Comparison of ENCODE assay signal across 22 cellular contexts in the genomic region with DNA sequence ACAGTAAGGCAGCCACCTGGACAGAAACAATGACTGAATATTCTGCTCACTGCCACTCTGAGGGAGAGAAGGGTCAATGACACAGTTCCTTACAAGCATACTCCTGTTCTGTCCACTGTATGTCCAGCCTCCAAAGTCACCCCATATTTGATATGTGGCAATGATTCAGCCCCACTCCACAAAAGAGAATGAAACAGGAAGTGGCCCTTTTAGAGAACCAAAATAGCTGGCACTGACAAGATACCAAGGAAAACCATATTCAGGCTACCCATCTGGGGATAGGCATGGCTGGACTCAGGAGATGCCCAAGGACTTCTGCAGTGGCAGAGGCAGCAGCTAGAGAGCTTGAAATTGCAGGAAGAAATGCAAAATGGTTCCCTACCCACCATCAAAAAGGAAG. TPM values are rescaled to one million over a fixed set of nuclear protein-coding genes. Genes with fewer than 3 reads are reported as not detected.
DNase-seq lines count a peak whose midpoint lies in the region; ATAC-seq, FAIRE-seq and TF ChIP-seq lines count a peak whose summit lies in the region.
"Had no signal": no experiment of that assay in that cellular context is flagged by ENCODE, and none has a peak within 500 bp of the region (broad histone marks: within the 10 kb centered on the region; RNA-seq: fewer than 3 reads in every experiment).

No MANE protein-coding gene starts in this region.

- CTCF ChIA-PET in K562 (lab: Yijun Ruan, JAX; ENCODE audit: low intra/inter-chr PET ratio): no interaction called here

- H3K9me3 ChIP-seq in CD4-positive, CD25-positive, alpha-beta regulatory T cell (ENCODE audit: control insufficient read depth in 2 of 2, low read length in 2 of 2): no peaks in the 10 kb centered on the region
- H3K9me3 ChIP-seq in K562 (replicated peaks; ENCODE audit: control insufficient read depth, insufficient read depth, low read depth, low read length) (no peaks in the 10 kb centered on the region), ascending aorta (no peaks in the 10 kb centered on the region)
- H3K9me3 ChIP-seq: HAP-1, Peyer's patch had no signal

- DNase-seq in NOMO-1 (lab: John Stamatoyannopoulos, UW; ENCODE audit: unreplicated experiment in 2 of 2): peak; percentile 10 to 60
- DNase-seq in NOMO-1 treated with dmso at 0.1 percent for 144 hours (lab: John Stamatoyannopoulos, UW; ENCODE audit: unreplicated experiment): no peak
- DNase-seq in CD4-positive, CD25-positive, alpha-beta regulatory T cell: no peak
- DNase-seq in NB4 (ENCODE audit: low read depth): peak; percentile 12
- DNase-seq in K562 (ENCODE audit: extremely low read depth in 1 of 4, low spot score in 3 of 4): no peak
- no peak for DNase-seq in ascending aorta (ENCODE audit: low spot score in 2 of 2)
- no peak for DNase-seq in NCI-H774 (lab: John Stamatoyannopoulos, UW)
- DNase-seq in SHP77 (lab: John Stamatoyannopoulos, UW): no peak
- DNase-seq: CD4-positive, alpha-beta memory T cell; EL; MM.1S; NCI-H1436 treated with DMSO at 0.1 percent for 48 hours; NCI-H2081 treated with DMSO at 0.1 percent for 48 hours; NCI-H226; NCI-H526; NK-92 treated with Interleukin-12 subunit alpha and Interleukin-12 subunit beta, amount 100 ng/mL, for 24 hours; Peyer's patch; Right ventricle myocardium superior; SW 1271 had no signal

- H3K9me1 ChIP-seq in K562 (ENCODE audit: control insufficient read depth, insufficient read depth, low read length): no peaks in the 10 kb centered on the region

- H3K36me3 ChIP-seq in CD4-positive, CD25-positive, alpha-beta regulatory T cell (ENCODE audit: control insufficient read depth, insufficient read depth, low read length): no peaks in the 10 kb centered on the region
- H3K36me3 ChIP-seq in K562 (ENCODE audit: control insufficient read depth, insufficient read depth, low read length): peaks cover 36% of the 10 kb centered on the region; the same call in 2 of the 3 replicates
- no peaks in the 10 kb centered on the region for H3K36me3 ChIP-seq in ascending aorta
- H3K36me3 ChIP-seq: Peyer's patch had no signal

- TF ChIP-seq POLR2A in NB4 (IDR thresholded peaks at IDR 0.05; ENCODE audit: extremely low read depth, insufficient read length): no peak
- TF ChIP-seq POLR2A in K562 (conservative IDR thresholded peaks at IDR 0.05): no peak

- H3K9ac ChIP-seq in K562 (ENCODE audit: insufficient read depth in 1 of 2, low read depth in 2 of 2, low read length in 2 of 2): no peak overlapping the region

- intact Hi-C loops in K562 (cut with micrococcal nuclease): no loop called here
- intact Hi-C loops in ascending aorta (cut with DNase I): no loop called here

- TF ChIP-seq EP300 in K562 (IDR thresholded peaks at IDR 0.05; ENCODE audit: low read length): no peak

- H3K4me3 ChIP-seq in CD4-positive, CD25-positive, alpha-beta regulatory T cell (ENCODE audit: low read depth, low read length): no peak overlapping the region
- no peak overlapping the region for H3K4me3 ChIP-seq in NB4 (ENCODE audit: low read depth, low read length)
- no peak overlapping the region for H3K4me3 ChIP-seq in K562
- H3K4me3 ChIP-seq in ascending aorta: no peak overlapping the region
- H3K4me3 ChIP-seq: HAP-1, Peyer's patch had no signal

- no peaks in the 10 kb centered on the region for H3K79me2 ChIP-seq in K562 (ENCODE audit: control insufficient read depth, insufficient read depth, low read length)

- ATAC-seq in CD4-positive, CD25-positive, alpha-beta regulatory T cell (ENCODE audit: low read depth in 2 of 2): no peak
- ATAC-seq in K562: no peak
- ATAC-seq: HepG2 had no signal

- in situ Hi-C loops in K562 (cut with MboI): no loop called here

- no peak overlapping the region for H3K4me3 Mint-ChIP-seq in CD4-positive, CD25-positive, alpha-beta regulatory T cell
- H3K4me3 Mint-ChIP-seq: CD4-positive, alpha-beta memory T cell had no signal

- no peaks in the 10 kb centered on the region for H3K4me1 ChIP-seq in CD4-positive, CD25-positive, alpha-beta regulatory T cell (ENCODE audit: control insufficient read depth, insufficient read depth, low read length, poor library complexity, severe bottlenecking)
- H3K4me1 ChIP-seq in K562 (replicated peaks in 1 of 2; ENCODE audit: control insufficient read depth in 2 of 2, insufficient read depth in 2 of 2, low read length in 2 of 2) (no peaks in the 10 kb centered on the region), ascending aorta (no peaks in the 10 kb centered on the region)
- H3K4me1 ChIP-seq: HAP-1, Peyer's patch had no signal

- POLR2A ChIA-PET in K562 (lab: Yijun Ruan, JAX): interaction anchor here (0.6 to 1.2 kb wide), 2 partner anchors 8 to 12 kb away, joined by 4 read pairs; no protein-coding TSS in a partner anchor

- H3K27me3 ChIP-seq in CD4-positive, CD25-positive, alpha-beta regulatory T cell (ENCODE audit: control insufficient read depth, insufficient read depth, low read length): no peaks in the 10 kb centered on the region
- no peaks in the 10 kb centered on the region for H3K27me3 ChIP-seq in K562 (ENCODE audit: control insufficient read depth in 2 of 2, insufficient read depth in 2 of 2, low read length in 2 of 2)
- no peaks in the 10 kb centered on the region for H3K27me3 ChIP-seq in ascending aorta
- H3K27me3 ChIP-seq: Peyer's patch had no signal

- no peak overlapping the region for H3K4me2 ChIP-seq in K562 (ENCODE audit: insufficient read depth, low read length)

- no peaks in the 10 kb centered on the region for H3K36me3 Mint-ChIP-seq in CD4-positive, CD25-positive, alpha-beta regulatory T cell
- H3K36me3 Mint-ChIP-seq: CD4-positive, alpha-beta memory T cell had no signal

- H4K20me1 ChIP-seq in K562 (replicated peaks; ENCODE audit: control insufficient read depth, insufficient read depth, low read length): no peaks in the 10 kb centered on the region

- H3K27ac ChIP-seq in CD4-positive, CD25-positive, alpha-beta regulatory T cell (ENCODE audit: insufficient read depth, low read length, poor library complexity, severe bottlenecking): no peak overlapping the region
- no peak overlapping the region for H3K27ac ChIP-seq in K562 (ENCODE audit: extremely low read depth, low read depth, low read length)
- H3K27ac ChIP-seq in ascending aorta: no peak overlapping the region
- H3K27ac ChIP-seq: Peyer's patch had no signal

- no peak for TF ChIP-seq RAD21 in K562 (CRISPR knock-in tag; conservative IDR thresholded peaks at IDR 0.05 in 1 of 2, IDR thresholded peaks at IDR 0.05 in 1 of 2)

- BruUV-seq in K562 (replicated peaks; lab: Mats Ljungman, UMichigan): no TSS peak

- H3K27ac Mint-ChIP-seq in CD4-positive, CD25-positive, alpha-beta regulatory T cell: peak overlapping the region; percentile 12 to 62 (median 17)
- H3K27ac Mint-ChIP-seq: CD4-positive, alpha-beta memory T cell had no signal

- FAIRE-seq in K562 (lab: Jason Lieb, UNC): no peak
- FAIRE-seq: A204.1, HepG2 had no signal

- no peak overlapping the region for H2AFZ ChIP-seq in K562 (ENCODE audit: low read depth, low read length)

- H3K27me3 Mint-ChIP-seq in CD4-positive, CD25-positive, alpha-beta regulatory T cell: no peaks in the 10 kb centered on the region
- H3K27me3 Mint-ChIP-seq: CD4-positive, alpha-beta memory T cell had no signal

- no peaks in the 10 kb centered on the region for H3K9me3 Mint-ChIP-seq in CD4-positive, CD25-positive, alpha-beta regulatory T cell
- H3K9me3 Mint-ChIP-seq: CD4-positive, alpha-beta memory T cell had no signal

- TF ChIP-seq CTCF in NB4 (IDR thresholded peaks at IDR 0.05; ENCODE audit: low read depth, low read length) (no peak), K562 (IDR thresholded peaks at IDR 0.05 in 2 of 3, conservative IDR thresholded peaks at IDR 0.05 in 1 of 3; ENCODE audit: insufficient read depth in 2 of 3, low read depth in 1 of 3, low read length in 3 of 3) (no peak), ascending aorta (IDR thresholded peaks at IDR 0.05) (no peak)

- peaks cover 0 to 6% (median 4%) of the 10 kb centered on the region in 4 donors for H3K4me1 Mint-ChIP-seq in CD4-positive, CD25-positive, alpha-beta regulatory T cell
- H3K4me1 Mint-ChIP-seq: CD4-positive, alpha-beta memory T cell had no signal

RNA-seq across cellular contexts. Expression of a gene that starts 12.8 kb away (rescaled TPM):
- total RNA-seq in CD4-positive, CD25-positive, alpha-beta regulatory T cell: not detected
- polyA plus RNA-seq in CD4-positive, CD25-positive, alpha-beta regulatory T cell: not detected
- 0.37 TPM in 2 replicates for total RNA-seq in K562 (2011; cell fraction: chromatin; rRNA removed; ENCODE audit: low replicate concordance)
- total RNA-seq in K562 (2011; cell fraction: nucleolus; rRNA removed): 0.50 and 0.66 TPM in 2 replicates
- 0.44 and 0.76 TPM in 2 replicates for total RNA-seq in K562 (2011; cell fraction: nucleoplasm; rRNA removed)
- total RNA-seq in K562 (2014; rRNA removed): not detected in 2 replicates
- not detected in 2 replicates for total RNA-seq in K562 (2014; rRNA removed; fragmentation: Illumina TruSeq; extraction: Trizol)
- total RNA-seq in K562 (2015; rRNA removed; fragmentation: Illumina TruSeq; extraction: Trizol): not detected in 2 replicates
- total RNA-seq in K562 (2021): not detected in 2 replicates
- 0.08 and 0.42 TPM in 2 replicates for polyA plus RNA-seq in K562 (2011; rRNA removed)
- 0.42 and 0.47 TPM in 2 replicates for polyA plus RNA-seq in K562 (2011; cell fraction: cytosol; rRNA removed)
- polyA plus RNA-seq in K562 (2011; cell fraction: nucleus; rRNA removed): 0.11 and 0.14 TPM in 2 replicates
- polyA plus RNA-seq in K562 (2012): 0.06 and 0.10 TPM in 2 replicates
- 0.09 and 0.10 TPM in 2 replicates for polyA plus RNA-seq in K562 (2014; fragmentation: Illumina TruSeq; extraction: Trizol)
- not detected for polyA plus RNA-seq in K562 (2014; fragmentation: Nextera tagmentation; extraction: Ambion mirVana)
- 0.05 and 0.12 TPM in 2 replicates for polyA plus RNA-seq in K562 (2014; rRNA removed)
- polyA minus RNA-seq in K562 (2011; rRNA and poly(A)+ RNA removed): 0.09 TPM in 1 of 2 replicates, not detected in the other
- polyA minus RNA-seq in K562 (2011; cell fraction: cytosol; rRNA and poly(A)+ RNA removed): not detected in 2 replicates
- polyA minus RNA-seq in K562 (2011; cell fraction: nucleus; rRNA and poly(A)+ RNA removed): not detected in 2 replicates
- total RNA-seq in ascending aorta: not detected
- total RNA-seq: CD4-positive, alpha-beta memory T cell; Peyer's patch had no signal
- polyA plus RNA-seq: CD4-positive, alpha-beta memory T cell had no signal

RNA-seq across cellular contexts. Expression of a gene that starts 44.4 kb away (rescaled TPM):
- total RNA-seq in CD4-positive, CD25-positive, alpha-beta regulatory T cell: 0.37 TPM
- polyA plus RNA-seq in CD4-positive, CD25-positive, alpha-beta regulatory T cell: under 1 TPM in 3 of 4 donors, not detected in 1; 0.22 to 0.64 (median 0.27) TPM
- 53.6 and 67.9 TPM in 2 replicates for total RNA-seq in K562 (2011; cell fraction: chromatin; rRNA removed; ENCODE audit: low replicate concordance)
- total RNA-seq in K562 (2011; cell fraction: nucleolus; rRNA removed): 36.5 and 42.0 TPM in 2 replicates
- 44.7 and 47.3 TPM in 2 replicates for total RNA-seq in K562 (2011; cell fraction: nucleoplasm; rRNA removed)
- total RNA-seq in K562 (2014; rRNA removed) (19.1 and 19.5 TPM in 2 replicates), K562 (2014; rRNA removed; fragmentation: Illumina TruSeq; extraction: Trizol) (32.3 and 41.4 TPM in 2 replicates), K562 (2015; rRNA removed; fragmentation: Illumina TruSeq; extraction: Trizol) (22.5 and 23.1 TPM in 2 replicates), K562 (2021) (18.2 and 19.6 TPM in 2 replicates), ascending aorta (not detected)
- polyA plus RNA-seq in K562 (2011; rRNA removed) (62.1 and 63.7 TPM in 2 replicates), K562 (2014; fragmentation: Illumina TruSeq; extraction: Trizol) (30.1 and 31.9 TPM in 2 replicates), K562 (2014; fragmentation: Nextera tagmentation; extraction: Ambion mirVana) (10 to 100 TPM; 32.2 to 50.4 TPM), K562 (2014; rRNA removed) (25.7 and 29.3 TPM in 2 replicates)
- 20.8 and 34.2 TPM in 2 replicates for polyA plus RNA-seq in K562 (2011; cell fraction: cytosol; rRNA removed)
- polyA plus RNA-seq in K562 (2011; cell fraction: nucleus; rRNA removed): 28.3 and 39.5 TPM in 2 replicates
- polyA plus RNA-seq in K562 (2012): 16.0 and 26.9 TPM in 2 replicates
- polyA minus RNA-seq in K562 (2011; rRNA and poly(A)+ RNA removed): 36.9 and 39.8 TPM in 2 replicates
- polyA minus RNA-seq in K562 (2011; cell fraction: cytosol; rRNA and poly(A)+ RNA removed): 11.8 and 15.7 TPM in 2 replicates
- polyA minus RNA-seq in K562 (2011; cell fraction: nucleus; rRNA and poly(A)+ RNA removed): 16.7 and 32.9 TPM in 2 replicates
- total RNA-seq: CD4-positive, alpha-beta memory T cell had no signal
- polyA plus RNA-seq: CD4-positive, alpha-beta memory T cell had no signal

RNA-seq across cellular contexts. Expression of a gene that starts 50.8 kb away (rescaled TPM):
- total RNA-seq in CD4-positive, CD25-positive, alpha-beta regulatory T cell: 57.0 TPM
- polyA plus RNA-seq in CD4-positive, CD25-positive, alpha-beta regulatory T cell: 10 to 100 TPM; 20.4 to 28.9 (median 24.6) TPM
- total RNA-seq in K562 (2011; cell fraction: chromatin; rRNA removed; ENCODE audit: low replicate concordance): 66.4 and 73.2 TPM in 2 replicates
- total RNA-seq in K562 (2011; cell fraction: nucleolus; rRNA removed): 47.4 and 56.7 TPM in 2 replicates
- total RNA-seq in K562 (2011; cell fraction: nucleoplasm; rRNA removed): 59.0 and 85.2 TPM in 2 replicates
- total RNA-seq in K562 (2014; rRNA removed) (27.8 and 32.3 TPM in 2 replicates), K562 (2014; rRNA removed; fragmentation: Illumina TruSeq; extraction: Trizol) (21.6 and 22.0 TPM in 2 replicates), K562 (2015; rRNA removed; fragmentation: Illumina TruSeq; extraction: Trizol) (24.2 and 24.4 TPM in 2 replicates), K562 (2021) (34.6 and 38.5 TPM in 2 replicates), ascending aorta (40.0 TPM)
- polyA plus RNA-seq in K562 (2011; rRNA removed) (29.8 and 35.4 TPM in 2 replicates), K562 (2014; fragmentation: Illumina TruSeq; extraction: Trizol) (30.0 and 37.3 TPM in 2 replicates), K562 (2014; fragmentation: Nextera tagmentation; extraction: Ambion mirVana) (10 to 100 TPM in 1 of 2 experiments, 1 to 10 TPM in 1; 9.7 to 11.1 TPM), K562 (2014; rRNA removed) (24.1 and 25.2 TPM in 2 replicates)
- 30.8 and 34.3 TPM in 2 replicates for polyA plus RNA-seq in K562 (2011; cell fraction: cytosol; rRNA removed)
- 50.4 and 51.1 TPM in 2 replicates for polyA plus RNA-seq in K562 (2011; cell fraction: nucleus; rRNA removed)
- 27.2 and 33.5 TPM in 2 replicates for polyA plus RNA-seq in K562 (2012)
- polyA minus RNA-seq in K562 (2011; rRNA and poly(A)+ RNA removed): 34.5 and 38.7 TPM in 2 replicates
- polyA minus RNA-seq in K562 (2011; cell fraction: cytosol; rRNA and poly(A)+ RNA removed): 23.4 and 24.0 TPM in 2 replicates
- 16.0 and 25.7 TPM in 2 replicates for polyA minus RNA-seq in K562 (2011; cell fraction: nucleus; rRNA and poly(A)+ RNA removed)

Comparison
In these comparisons a context has a peak if more than half of its experiments do, and no peak if none do; other contexts are left out.
1. DNase-seq: peak in NOMO-1 (2 of 2) and NB4 (single experiment); none in NOMO-1 treated with dmso at 0.1 percent for 144 hours (single experiment), CD4-positive, CD25-positive, alpha-beta regulatory T cell (0 of 3), K562 (0 of 4), ascending aorta (0 of 2), NCI-H774 (single experiment) and SHP77 (0 of 2).
2. RNA of a gene that starts 44.4 kb away (total RNA-seq): 18.2 to 67.9 TPM in K562; 0.37 TPM in CD4-positive, CD25-positive, alpha-beta regulatory T cell (single experiment) and not detected in ascending aorta (single experiment); every median in the first group is over 10 times any median in the second.